ENCODE assay signal across 2 cellular contexts in genomic region chr1:96843601-96844000, GRCh38.
TF ChIP-seq lines count a peak whose summit lies in the region.

No MANE protein-coding gene starts in this region.

TF ChIP-seq in HepG2, 621 proteins besides CTCF, POLR2A, EP300 and RAD21:
- TF ChIP-seq MNT (IDR thresholded peaks at IDR 0.05) = peak; percentile 91
- no peak for TF ChIP-seq ZNF484 (CRISPR knock-in tag; IDR thresholded peaks at IDR 0.05; ENCODE audit: borderline replicate concordance, low read depth)
- TF ChIP-seq PATZ1 (CRISPR knock-in tag; IDR thresholded peaks at IDR 0.05) = no peak
- TF ChIP-seq USF2 (IDR thresholded peaks at IDR 0.05; ENCODE audit: low read depth, low read length) = no peak
- no peak for TF ChIP-seq USF2 (CRISPR knock-in tag; IDR thresholded peaks at IDR 0.05; ENCODE audit: borderline replicate concordance)
- TF ChIP-seq, protein P1, sequence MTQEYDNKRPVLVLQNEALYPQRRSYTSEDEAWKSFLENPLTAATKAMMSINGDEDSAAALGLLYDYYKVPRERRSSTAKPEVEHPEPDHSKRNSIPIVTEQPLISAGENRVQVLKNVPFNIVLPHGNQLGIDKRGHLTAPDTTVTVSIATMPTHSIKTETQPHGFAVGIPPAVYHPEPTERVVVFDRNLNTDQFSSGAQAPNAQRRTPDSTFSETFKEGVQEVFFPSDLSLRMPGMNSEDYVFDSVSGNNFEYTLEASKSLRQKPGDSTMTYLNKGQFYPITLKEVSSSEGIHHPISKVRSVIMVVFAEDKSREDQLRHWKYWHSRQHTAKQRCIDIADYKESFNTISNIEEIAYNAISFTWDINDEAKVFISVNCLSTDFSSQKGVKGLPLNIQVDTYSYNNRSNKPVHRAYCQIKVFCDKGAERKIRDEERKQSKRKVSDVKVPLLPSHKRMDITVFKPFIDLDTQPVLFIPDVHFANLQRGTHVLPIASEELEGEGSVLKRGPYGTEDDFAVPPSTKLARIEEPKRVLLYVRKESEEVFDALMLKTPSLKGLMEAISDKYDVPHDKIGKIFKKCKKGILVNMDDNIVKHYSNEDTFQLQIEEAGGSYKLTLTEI (CRISPR knock-in tag; conservative IDR thresholded peaks at IDR 0.05) = no peak
- no peak for TF ChIP-seq TBX3 (IDR thresholded peaks at IDR 0.05; ENCODE audit: borderline replicate concordance)
- TF ChIP-seq KDM6A (CRISPR knock-in tag; IDR thresholded peaks at IDR 0.05; ENCODE audit: low read depth) = no peak
- no peak for TF ChIP-seq ZNF782 (CRISPR knock-in tag; IDR thresholded peaks at IDR 0.05; ENCODE audit: borderline replicate concordance)

TF ChIP-seq in H1, 55 proteins besides CTCF, POLR2A, EP300 and RAD21:
- TF ChIP-seq RFX5 (IDR thresholded peaks at IDR 0.05; ENCODE audit: borderline replicate concordance, low read depth, low read length) = no peak
- no peak for TF ChIP-seq HDAC2 (IDR thresholded peaks at IDR 0.05; ENCODE audit: borderline replicate concordance in 1 of 2, low read depth in 2 of 2, low read length in 2 of 2)
- TF ChIP-seq RNF2 (IDR thresholded peaks at IDR 0.05; ENCODE audit: borderline replicate concordance, low read depth, low read length, missing control alignments, poor library complexity, severe bottlenecking) = no peak
- no peak for TF ChIP-seq SUZ12 (IDR thresholded peaks at IDR 0.05; ENCODE audit: low read length)
- TF ChIP-seq JUND (IDR thresholded peaks at IDR 0.05; ENCODE audit: low read length) = no peak
- no peak for TF ChIP-seq CEBPB (IDR thresholded peaks at IDR 0.05; ENCODE audit: low read depth, low read length)
- no peak for TF ChIP-seq JUN (IDR thresholded peaks at IDR 0.05; ENCODE audit: low read depth, low read length)
- TF ChIP-seq TEAD4 (IDR thresholded peaks at IDR 0.05; ENCODE audit: low read depth, low read length) = no peak
- no peak for TF ChIP-seq GABPA (IDR thresholded peaks at IDR 0.05; ENCODE audit: borderline replicate concordance, insufficient read depth, low read length)
- no peak for TF ChIP-seq BRCA1 (IDR thresholded peaks at IDR 0.05; ENCODE audit: low read depth, low read length)
- TF ChIP-seq KDM5A (IDR thresholded peaks at IDR 0.05; ENCODE audit: low read length) = no peak
- TF ChIP-seq SP4 (IDR thresholded peaks at IDR 0.05; ENCODE audit: low read length) = no peak
TF ChIP-seq in H1: peak in this region for 0.
